In the genomic region with DNA sequence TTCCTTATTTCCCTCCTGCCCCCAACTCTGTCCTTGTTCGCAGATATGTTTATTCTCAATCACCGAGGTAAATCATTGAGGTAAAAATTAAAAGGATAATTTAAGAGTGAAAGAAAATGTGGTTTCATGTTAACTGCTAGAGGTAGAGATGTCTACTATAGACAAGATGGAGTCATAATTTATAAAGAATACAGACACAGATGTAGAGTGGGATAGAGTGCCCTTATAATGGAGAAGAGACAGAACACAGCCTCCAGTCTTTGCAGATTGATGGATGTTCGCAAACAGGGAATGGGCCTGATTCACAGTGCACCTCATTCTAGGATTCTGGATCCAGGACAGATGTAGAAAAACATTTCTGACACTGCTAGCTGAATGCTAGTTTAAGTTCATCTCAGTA, we compare ENCODE assay signal across 1 cellular context.
TF ChIP-seq lines count a peak whose summit lies in the region.

No MANE protein-coding gene starts in this region.

TF ChIP-seq in SK-N-SH treated with all-trans-retinoic acid at 6 μM for 48 hours, 23 proteins besides CTCF, POLR2A, EP300 and RAD21 (continued from another document):
- TF ChIP-seq GLIS3 (CRISPR knock-in tag; IDR thresholded peaks at IDR 0.05) (no peak), OSR1 (CRISPR knock-in tag; IDR thresholded peaks at IDR 0.05) (no peak), TCF4 (CRISPR knock-in tag; IDR thresholded peaks at IDR 0.05; ENCODE audit: borderline replicate concordance) (no peak), ZNF8 (CRISPR knock-in tag; IDR thresholded peaks at IDR 0.05) (no peak), RARB (CRISPR knock-in tag; IDR thresholded peaks at IDR 0.05) (no peak)
